19 cellular contexts compared by ENCODE assay signal in genomic region chr13:112106467-112107141, GRCh38. TPM values are rescaled to one million over a fixed set of nuclear protein-coding genes. Genes with fewer than 3 reads are reported as not detected.
A peak's percentile ranks its signal among the peaks of the same experiment; 100 is the strongest.
DNase-seq lines count a peak whose midpoint lies in the region; ATAC-seq and TF ChIP-seq lines count a peak whose summit lies in the region.
"Had no signal": no experiment of that assay in that cellular context is flagged by ENCODE, and none has a peak within 500 bp of the region (broad histone marks: within the 10 kb centered on the region; RNA-seq: fewer than 3 reads in every experiment).

No MANE protein-coding gene starts in this region.

- H3K27me3 ChIP-seq in iPS-18a (ENCODE audit: control insufficient read depth, insufficient read depth, low read length) (peaks cover 84% of the 10 kb centered on the region), HAP-1 (ENCODE audit: low read depth) (no peaks in the 10 kb centered on the region)
- H3K27me3 ChIP-seq: testis had no signal

- peaks cover 54% of the 10 kb centered on the region for H3K27me3 Mint-ChIP-seq in osteocyte (ENCODE audit: unreplicated experiment)
- peaks cover 78% of the 10 kb centered on the region for H3K27me3 Mint-ChIP-seq in activated T-cell treated with anti-CD3 and anti-CD28 coated beads, Interleukin-2, amount 50 U/mL, for 24 hours

- H3K4me3 Mint-ChIP-seq in osteocyte (ENCODE audit: unreplicated experiment): no peak overlapping the region
- no peak overlapping the region for H3K4me3 Mint-ChIP-seq in activated T-cell treated with anti-CD3 and anti-CD28 coated beads, Interleukin-2, amount 50 U/mL, for 24 hours

- peak in 39 of 58 donors; percentile 5 to 70 (median 38) for DNase-seq in anterior cingulate cortex (lab: John Stamatoyannopoulos, UW)
- DNase-seq in osteocyte (ENCODE audit: extremely low spot score, unreplicated experiment): peak; percentile 66
- DNase-seq in HAP-1 (ENCODE audit: low spot score in 2 of 2): no peak
- DNase-seq in RKO (ENCODE audit: low spot score): no peak
- no peak for DNase-seq in activated T-cell treated with anti-CD3 and anti-CD28 coated beads, Interleukin-2, amount 50 U/mL, for 24 hours
- DNase-seq: activated CD4-positive, alpha-beta T cell treated with anti-CD3 and anti-CD28 coated beads for 1 hour; activated naive CD4-positive, alpha-beta T cell treated with Interleukin-2 at 50 U/mL for 16 hours; brain microvascular endothelial cell; GDM1; NCI-H2081 treated with DMSO at 0.1 percent for 48 hours; psoas muscle; T-helper 2 cell; testis had no signal

- H3K4me1 ChIP-seq in ES-I3 (ENCODE audit: insufficient read depth, low read length) (no peaks in the 10 kb centered on the region), iPS-18a (ENCODE audit: control insufficient read depth, low read depth, low read length) (peaks cover 34% of the 10 kb centered on the region), HAP-1 (no peaks in the 10 kb centered on the region)
- H3K4me1 ChIP-seq: psoas muscle, testis had no signal

- in situ Hi-C loops in HAP-1 (cut with MboI; ENCODE audit: low sequenced_read_pairs): no loop called here

- TF ChIP-seq CTCF in osteocyte (IDR thresholded peaks at IDR 0.05): no peak

- H3K9me3 Mint-ChIP-seq in osteocyte (ENCODE audit: unreplicated experiment): no peaks in the 10 kb centered on the region
- H3K9me3 Mint-ChIP-seq in activated T-cell treated with anti-CD3 and anti-CD28 coated beads, Interleukin-2, amount 50 U/mL, for 24 hours: no peaks in the 10 kb centered on the region

- H3K27ac Mint-ChIP-seq in osteocyte (ENCODE audit: unreplicated experiment): no peak overlapping the region
- H3K27ac Mint-ChIP-seq in activated T-cell treated with anti-CD3 and anti-CD28 coated beads, Interleukin-2, amount 50 U/mL, for 24 hours: no peak overlapping the region

- peak overlapping the region; percentile 58 for H3K4me3 ChIP-seq in iPS-18a (ENCODE audit: low read length)
- no peak overlapping the region for H3K4me3 ChIP-seq in HAP-1
- H3K4me3 ChIP-seq: psoas muscle, testis had no signal

- no peak for ATAC-seq in HG03342 (IDR thresholded peaks at IDR 0.05; ENCODE audit: unreplicated experiment)
- ATAC-seq: psoas muscle had no signal

- H3K9ac ChIP-seq in ES-I3 (ENCODE audit: low read depth, low read length) (peak overlapping the region; percentile 46; the same call in 1 of the 2 replicates), iPS-18a (ENCODE audit: low read length) (peak overlapping the region; percentile 40)

- H3K36me3 ChIP-seq in ES-I3 (ENCODE audit: insufficient read depth, low read length) (no peaks in the 10 kb centered on the region), iPS-18a (ENCODE audit: control insufficient read depth, low read depth, low read length) (no peaks in the 10 kb centered on the region), HAP-1 (replicated peaks) (no peaks in the 10 kb centered on the region)
- H3K36me3 ChIP-seq: brain microvascular endothelial cell had no signal

- no peaks in the 10 kb centered on the region for H3K9me3 ChIP-seq in ES-I3 (ENCODE audit: control insufficient read depth, insufficient read depth, low read length)
- no peaks in the 10 kb centered on the region for H3K9me3 ChIP-seq in iPS-18a (ENCODE audit: control insufficient read depth, low read depth, low read length)
- no peaks in the 10 kb centered on the region for H3K9me3 ChIP-seq in HAP-1
- H3K9me3 ChIP-seq: psoas muscle, testis had no signal

- peaks cover 2% of the 10 kb centered on the region for H3K4me1 Mint-ChIP-seq in osteocyte (ENCODE audit: unreplicated experiment)
- peaks cover 3% of the 10 kb centered on the region for H3K4me1 Mint-ChIP-seq in activated T-cell treated with anti-CD3 and anti-CD28 coated beads, Interleukin-2, amount 50 U/mL, for 24 hours (ENCODE audit: low read depth)

- H3K36me3 Mint-ChIP-seq in osteocyte (ENCODE audit: unreplicated experiment): no peaks in the 10 kb centered on the region
- no peaks in the 10 kb centered on the region for H3K36me3 Mint-ChIP-seq in activated T-cell treated with anti-CD3 and anti-CD28 coated beads, Interleukin-2, amount 50 U/mL, for 24 hours (ENCODE audit: low read depth)

- H3K27ac ChIP-seq in iPS-18a (ENCODE audit: low read length): no peak overlapping the region
- H3K27ac ChIP-seq: brain microvascular endothelial cell, psoas muscle, testis had no signal

RNA-seq across cellular contexts. Expression of gene SOX1, which starts 39.7 kb away (rescaled TPM):
- total RNA-seq in osteocyte: not detected in 2 replicates
- total RNA-seq: dermis microvascular lymphatic vessel endothelial cell, fibroblast of lung, mononuclear cell, psoas muscle had no signal

Comparison
In these comparisons a context has a peak if more than half of its experiments do, and no peak if none do; other contexts are left out.
1. DNase-seq: peak in anterior cingulate cortex (39 of 58) and osteocyte (single experiment); none in HAP-1 (0 of 2), RKO (single experiment) and activated T-cell treated with anti-CD3 and anti-CD28 coated beads, Interleukin-2, amount 50 U/mL, for 24 hours (single experiment).